8 cellular contexts compared by ENCODE assay signal in genomic region chr3:43759297-43759782, GRCh38.
A peak's percentile ranks its signal among the peaks of the same experiment; 100 is the strongest.
DNase-seq lines count a peak whose midpoint lies in the region; FAIRE-seq and TF ChIP-seq lines count a peak whose summit lies in the region.

No MANE protein-coding gene starts in this region.

- H3K27me3 ChIP-seq in MG63, result no peaks in the 10 kb centered on the region
- H3K27me3 ChIP-seq in H1 (replicated peaks in 1 of 4; ENCODE audit: control insufficient read depth in 3 of 4, extremely low read depth in 1 of 4, insufficient read depth in 3 of 4, low read length in 3 of 4), result no peaks in the 10 kb centered on the region

- 0 out of 2 replicates have a peak overlapping the region, but pooled peaks have one; percentile 34 for H2BK20ac ChIP-seq in H1 (ENCODE audit: low read length)

- peaks cover 25% of the 10 kb centered on the region for H3K4me1 Mint-ChIP-seq in nephron progenitor cell

- H3K14ac ChIP-seq in H1 (ENCODE audit: insufficient read length), result no peak overlapping the region

- no peaks in the 10 kb centered on the region for H3K79me2 ChIP-seq in H1 (ENCODE audit: control insufficient read depth in 1 of 2, insufficient read depth in 2 of 2, low read length in 2 of 2)

- DNase-seq in EL (peak; percentile 95), MG63 (peak; percentile 28), H1 (ENCODE audit: low read depth in 1 of 2, low spot score in 2 of 2) (peak in 1 of 2 experiments; percentile 13), nephron progenitor cell (peak; percentile 40), NCI-H2081 (lab: John Stamatoyannopoulos, UW) (no peak), coronary artery (ENCODE audit: low spot score) (no peak), NCI-H2227 treated with DMSO at 0.1 percent for 48 hours (lab: John Stamatoyannopoulos, UW) (no peak), NOMO-1 (lab: John Stamatoyannopoulos, UW; ENCODE audit: unreplicated experiment in 2 of 2) (no peak)

- H3K27ac Mint-ChIP-seq in nephron progenitor cell, result peak overlapping the region; percentile 72

- H2AFZ ChIP-seq in H1 (ENCODE audit: low read length), result peak overlapping the region; percentile 46; the same call in 1 of the 2 replicates

- H2BK120ac ChIP-seq in H1 (replicated peaks; ENCODE audit: low read depth, low read length), result peak overlapping the region; percentile 26

- no peak for TF ChIP-seq POLR2A in H1 (IDR thresholded peaks at IDR 0.05; ENCODE audit: control extremely low read depth in 1 of 2, low read depth in 2 of 2, low read length in 2 of 2)

- H3K4me2 ChIP-seq in H1 (ENCODE audit: insufficient read depth in 1 of 2, low read depth in 2 of 2, low read length in 2 of 2), result 0 out of 4 replicates have a peak overlapping the region, but pooled peaks of 1 of the 2 experiments have one; percentile 12

- no peak overlapping the region for H2BK12ac ChIP-seq in H1 (ENCODE audit: low read depth, low read length)

- H3K56ac ChIP-seq in H1 (replicated peaks; ENCODE audit: insufficient read length, low read depth, low read length), result no peak overlapping the region

- H3K4me1 ChIP-seq in H1 (replicated peaks in 1 of 4; ENCODE audit: control insufficient read depth in 3 of 4, insufficient read depth in 4 of 4, low read length in 3 of 4), result peaks cover 0 to 8% (median 4%) of the 10 kb centered on the region in 4 experiments; a peak in 4 of 7 replicates

- no peak overlapping the region for H4K8ac ChIP-seq in H1 (ENCODE audit: extremely low read depth, insufficient read depth, low read length)

- H2AK5ac ChIP-seq in H1 (ENCODE audit: low read depth, low read length), result no peak overlapping the region

- H3K9ac ChIP-seq in H1 (replicated peaks in 1 of 4; ENCODE audit: extremely low read depth in 1 of 4, low read depth in 3 of 4, low read length in 3 of 4), result no peak overlapping the region

- TF ChIP-seq RAD21 in H1 (IDR thresholded peaks at IDR 0.05 in 1 of 2, conservative IDR thresholded peaks at IDR 0.05 in 1 of 2; ENCODE audit: low read depth in 2 of 2, low read length in 2 of 2), result peak in 1 of 2 experiments; percentile 44; a peak in 2 of 4 replicates

- no peak overlapping the region for H4K5ac ChIP-seq in H1 (ENCODE audit: insufficient read length, low read depth, low read length)

- H3K23ac ChIP-seq in H1 (ENCODE audit: insufficient read length), result no peak overlapping the region

- H3K79me1 ChIP-seq in H1 (ENCODE audit: low read depth, low read length), result no peaks in the 10 kb centered on the region

- no peak overlapping the region for H3K4ac ChIP-seq in H1 (replicated peaks; ENCODE audit: insufficient read length, low read depth, low read length)

- H4K91ac ChIP-seq in H1 (replicated peaks; ENCODE audit: insufficient read length, low read length), result no peak overlapping the region

- no peak overlapping the region for H3K4me3 Mint-ChIP-seq in nephron progenitor cell

- no peaks in the 10 kb centered on the region for H4K20me1 ChIP-seq in H1 (replicated peaks in 1 of 2; ENCODE audit: control insufficient read depth in 1 of 2, insufficient read depth in 2 of 2, low read length in 2 of 2)

- POLR2A ChIA-PET in H1 (lab: Charles Lee; ENCODE audit: partially characterized antibody), result interaction anchor here (0.7 kb wide), 1 partner anchor 14 kb away, joined by 3 read pairs; no protein-coding TSS in a partner anchor

- CTCF ChIA-PET in H1 (lab: Charles Lee; ENCODE audit: partially characterized antibody), result interaction anchor here (0.8 to 1.3 kb wide), 5 partner anchors 9 to 425 kb away, joined by 3 read pairs; no protein-coding TSS in a partner anchor

- H3K18ac ChIP-seq in H1 (ENCODE audit: extremely low read depth, low read length), result peak overlapping the region; percentile 22; the same call in 1 of the 2 replicates

- no peak overlapping the region for H3K4me3 ChIP-seq in MG63
- H3K4me3 ChIP-seq in H1 (ENCODE audit: extremely low read depth in 1 of 4, insufficient read depth in 2 of 4, low read depth in 3 of 4, low read length in 4 of 4), result no peak overlapping the region
- no peak overlapping the region for H3K4me3 ChIP-seq in coronary artery

- H2BK5ac ChIP-seq in H1 (ENCODE audit: low read depth, low read length), result 0 out of 2 replicates have a peak overlapping the region, but pooled peaks have one; percentile 20

- peak overlapping the region; percentile 77; the same call in 1 of the 2 replicates for H2BK15ac ChIP-seq in H1 (ENCODE audit: low read length)

- no peak for FAIRE-seq in H1 (lab: Jason Lieb, UNC)

- TF ChIP-seq CTCF in H1 (IDR thresholded peaks at IDR 0.05; ENCODE audit: control extremely low read depth in 1 of 3, insufficient read depth in 1 of 3, low read depth in 1 of 3, low read length in 3 of 3) (peak in 2 of 3 experiments; percentile 7 to 23; a peak in 3 of 4 replicates), nephron progenitor cell (IDR thresholded peaks at IDR 0.05) (no peak), coronary artery (IDR thresholded peaks at IDR 0.05) (no peak)

- H3K9me3 ChIP-seq in MG63, result no peaks in the 10 kb centered on the region
- H3K9me3 ChIP-seq in H1 (ENCODE audit: insufficient read depth in 2 of 2, low read depth in 1 of 2, low read length in 1 of 2), result no peaks in the 10 kb centered on the region

- no peaks in the 10 kb centered on the region for H3K27me3 Mint-ChIP-seq in nephron progenitor cell (ENCODE audit: low read depth, poor library complexity)

- H3K36me3 ChIP-seq in MG63 (no peaks in the 10 kb centered on the region), H1 (ENCODE audit: control insufficient read depth in 2 of 4, insufficient read depth in 4 of 4, low read length in 3 of 4) (no peaks in the 10 kb centered on the region)

- no peaks in the 10 kb centered on the region; the same call in 1 of the 2 replicates for H3K23me2 ChIP-seq in H1 (ENCODE audit: low read depth, low read length)

- H3K36me3 Mint-ChIP-seq in nephron progenitor cell (ENCODE audit: low read depth), result no peaks in the 10 kb centered on the region

- H3K27ac ChIP-seq in H1 (ENCODE audit: low read depth, low read length) (no peak overlapping the region), coronary artery (peak overlapping the region in 1 of 2 donors; percentile 58)

- H3K9me3 Mint-ChIP-seq in nephron progenitor cell, result no peaks in the 10 kb centered on the region

- WGBS in H1 (ENCODE audit: extremely low coverage in 1 of 2, insufficient coverage in 1 of 2, insufficient read length in 1 of 2, insufficient replicate concordance in 2 of 2, low coverage in 1 of 2, low lambda C conversion rate in 2 of 2, missing lambda C conversion rate in 1 of 2), 2 experiments, result 78% methylated on average over 6 of the region's 6 CpGs; no CpG with 5 or more reads in 1 of the 2 experiments

- TF ChIP-seq EP300 in H1 (IDR thresholded peaks at IDR 0.05; ENCODE audit: borderline replicate concordance in 1 of 2, low read depth in 2 of 2, low read length in 2 of 2), result no peak

TF ChIP-seq in H1, 55 proteins besides CTCF, POLR2A, EP300 and RAD21:
- TF ChIP-seq HDAC6 (IDR thresholded peaks at IDR 0.05; ENCODE audit: low read depth, low read length), result no peak
- no peak for TF ChIP-seq RXRA (IDR thresholded peaks at IDR 0.05; ENCODE audit: insufficient read depth, low read depth, low read length)
- no peak for TF ChIP-seq KDM5A (IDR thresholded peaks at IDR 0.05; ENCODE audit: low read length)
- TF ChIP-seq JUN (IDR thresholded peaks at IDR 0.05; ENCODE audit: low read depth, low read length), result no peak

Comparison
In these comparisons a context has a peak if more than half of its experiments do, and no peak if none do; other contexts are left out.
1. DNase-seq: peak in EL (single experiment), MG63 (single experiment) and nephron progenitor cell (single experiment); none in NCI-H2081 (0 of 2), coronary artery (single experiment), NCI-H2227 treated with DMSO at 0.1 percent for 48 hours (single experiment) and NOMO-1 (0 of 2).
2. CTCF ChIP-seq: peak in H1 (2 of 3); none in nephron progenitor cell (single experiment) and coronary artery (single experiment).